ENCODE assay signal across 9 cellular contexts in genomic region chr10:108465871-108466641, GRCh38.
DNase-seq lines count a peak whose midpoint lies in the region; ATAC-seq, FAIRE-seq and TF ChIP-seq lines count a peak whose summit lies in the region.
"Had no signal": no experiment of that assay in that cellular context is flagged by ENCODE, and none has a peak within 500 bp of the region (broad histone marks: within the 10 kb centered on the region; RNA-seq: fewer than 3 reads in every experiment).

No MANE protein-coding gene starts in this region.

- no peaks in the 10 kb centered on the region for H3K27me3 ChIP-seq in bronchial epithelial cell (ENCODE audit: control insufficient read depth, insufficient read depth, low read length)

- no peak for TF ChIP-seq CTCF in bronchial epithelial cell (IDR thresholded peaks at IDR 0.05; ENCODE audit: insufficient read depth, low read length, severe bottlenecking)

- DNase-seq in bronchial epithelial cell (ENCODE audit: low read depth) (peak; percentile 3), iris pigment epithelial cell (ENCODE audit: low read depth) (peak; percentile 2), skeletal muscle cell (ENCODE audit: low read depth) (no peak), NCI-H526 treated with DMSO at 0.1 percent for 48 hours (lab: John Stamatoyannopoulos, UW) (no peak), superior temporal gyrus (ENCODE audit: extremely low spot score) (no peak)
- no peak for DNase-seq in activated naive CD4-positive, alpha-beta T cell treated with Interleukin-2 at 50 U/mL for 16 hours
- DNase-seq in NK-92 treated with Interleukin-12 subunit alpha and Interleukin-12 subunit beta, amount 100 ng/mL, for 24 hours (lab: John Stamatoyannopoulos, UW): no peak

- no peaks in the 10 kb centered on the region for H3K36me3 ChIP-seq in bronchial epithelial cell (ENCODE audit: control insufficient read depth, insufficient read depth, low read length)

- peak; percentile 69 for ATAC-seq in GM19463 (IDR thresholded peaks at IDR 0.05; ENCODE audit: unreplicated experiment)

- no peak for FAIRE-seq in bronchial epithelial cell (lab: Jason Lieb, UNC)
- FAIRE-seq: GM18507 had no signal

- H3K4me3 ChIP-seq in bronchial epithelial cell (ENCODE audit: low read depth, low read length) (peak overlapping the region; percentile 35), skeletal muscle cell (ENCODE audit: low read depth, low read length) (peak overlapping the region; percentile 60)

Comparison
In these comparisons a context has a peak if more than half of its experiments do, and no peak if none do; other contexts are left out.
1. DNase-seq: peak in bronchial epithelial cell (single experiment) and iris pigment epithelial cell (single experiment); none in skeletal muscle cell (single experiment), NCI-H526 treated with DMSO at 0.1 percent for 48 hours (single experiment), activated naive CD4-positive, alpha-beta T cell treated with Interleukin-2 at 50 U/mL for 16 hours (single experiment), NK-92 treated with Interleukin-12 subunit alpha and Interleukin-12 subunit beta, amount 100 ng/mL, for 24 hours (single experiment) and superior temporal gyrus (single experiment).